ENCODE assay signal across 28 cellular contexts in the genomic region with DNA sequence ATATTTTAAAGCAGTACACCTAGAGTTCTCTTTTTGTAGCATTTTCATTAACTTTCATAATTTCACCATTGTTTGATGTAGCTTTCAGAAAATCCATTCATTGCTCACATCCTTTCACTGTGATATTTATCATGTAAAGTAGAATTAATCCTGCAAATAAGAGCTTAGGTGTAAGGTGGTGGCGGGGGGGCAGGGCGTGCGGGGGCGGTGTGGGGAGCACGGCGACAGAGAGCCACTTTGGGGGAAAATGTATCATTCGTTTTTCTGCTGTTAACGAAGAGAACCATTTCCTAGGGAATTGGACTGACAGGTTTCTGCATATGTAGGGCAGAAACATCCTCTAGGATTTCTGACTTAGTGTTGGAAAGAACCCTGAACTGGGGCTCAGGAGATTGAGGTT.
"Had no signal": no experiment of that assay in that cellular context is flagged by ENCODE, and none has a peak within 500 bp of the region (broad histone marks: within the 10 kb centered on the region; RNA-seq: fewer than 3 reads in every experiment).

No MANE protein-coding gene starts in this region.

- H3K4me3 ChIP-seq: colonic mucosa, coronary artery, dorsolateral prefrontal cortex, esophagus muscularis mucosa, esophagus squamous epithelium, gastrocnemius medialis, gastroesophageal sphincter, heart left ventricle, hepatocyte had no signal

- H3K9me3 ChIP-seq: colonic mucosa, esophagus muscularis mucosa, esophagus squamous epithelium, gastrocnemius medialis, gastroesophageal sphincter, heart left ventricle had no signal

- H3K27ac ChIP-seq: colonic mucosa, coronary artery, dorsolateral prefrontal cortex, epithelial cell of prostate, esophagus muscularis mucosa, esophagus squamous epithelium, foreskin keratinocyte, gastrocnemius medialis, gastroesophageal sphincter, heart left ventricle, hepatocyte had no signal

- H2AFZ ChIP-seq: hepatocyte had no signal

- H3K4me2 ChIP-seq: hepatocyte had no signal

- H3K4me1 ChIP-seq: colonic mucosa, esophagus muscularis mucosa, esophagus squamous epithelium, foreskin keratinocyte, gastrocnemius medialis, gastroesophageal sphincter, heart left ventricle had no signal

- DNase-seq: colonic mucosa; cortex of kidney; dermis blood vessel endothelial cell; dorsolateral prefrontal cortex; effector CD4-positive, alpha-beta T cell; effector CD8-positive, alpha-beta T cell; effector memory CD4-positive, alpha-beta T cell; effector memory CD8-positive, alpha-beta T cell; endodermal cell; erythroblast; esophagus squamous epithelium; foreskin fibroblast; foreskin keratinocyte; foreskin melanocyte; gastrocnemius medialis; glutamatergic neuron; head of caudate nucleus; heart left ventricle had no signal

- H3K36me3 ChIP-seq: colonic mucosa, esophagus muscularis mucosa, esophagus squamous epithelium, gastrocnemius medialis, gastroesophageal sphincter, heart left ventricle had no signal

- FAIRE-seq: colon, endometrium, endothelial cell of umbilical vein, frontal cortex had no signal

- H3K27me3 ChIP-seq: colonic mucosa, esophagus squamous epithelium, foreskin keratinocyte, gastroesophageal sphincter, hepatocyte had no signal

- ATAC-seq: effector memory CD8-positive, alpha-beta T cell; esophagus mucosa; foreskin keratinocyte; gastrocnemius medialis; gastroesophageal sphincter; heart left ventricle had no signal

- H3K79me2 ChIP-seq: hepatocyte had no signal
